ENCODE assay signal across 20 cellular contexts in the genomic region with DNA sequence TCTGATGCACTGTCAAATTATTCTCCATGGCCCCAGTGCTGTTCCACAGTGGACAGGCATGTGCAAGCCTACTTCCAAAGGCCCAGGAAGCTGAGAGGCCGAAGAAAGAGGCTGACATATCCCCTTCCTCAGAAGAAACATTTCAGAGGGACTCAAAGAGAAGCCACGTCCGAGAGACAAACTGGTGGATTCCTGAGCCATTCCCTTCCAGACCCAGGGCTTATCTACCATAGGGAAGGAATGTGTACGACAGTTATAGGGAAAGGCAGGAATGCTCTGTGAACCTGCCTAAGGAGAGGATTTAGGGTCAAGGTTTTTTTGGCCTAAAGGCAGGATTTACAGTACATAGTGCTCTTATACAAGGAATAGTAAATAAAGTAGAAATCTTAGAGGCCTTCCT. TPM values are rescaled to one million over a fixed set of nuclear protein-coding genes. Genes with fewer than 3 reads are reported as not detected.
DNase-seq lines count a peak whose midpoint lies in the region; ATAC-seq, FAIRE-seq and TF ChIP-seq lines count a peak whose summit lies in the region.
"Had no signal": no experiment of that assay in that cellular context is flagged by ENCODE, and none has a peak within 500 bp of the region (broad histone marks: within the 10 kb centered on the region; RNA-seq: fewer than 3 reads in every experiment).

No MANE protein-coding gene starts in this region.

- H3K4me3 Mint-ChIP-seq in H9: no peak overlapping the region
- no peak overlapping the region for H3K4me3 Mint-ChIP-seq in nephron progenitor cell
- H3K4me3 Mint-ChIP-seq: CD4-positive, CD25-positive, alpha-beta regulatory T cell; CD8-positive, alpha-beta memory T cell had no signal

- H2BK120ac ChIP-seq in H9 (ENCODE audit: low read depth, low read length, poor library complexity, severe bottlenecking) (no peak overlapping the region), H1 (replicated peaks; ENCODE audit: low read depth, low read length) (no peak overlapping the region)

- POLR2A ChIA-PET in A549 (lab: Yijun Ruan, JAX): no interaction called here
- POLR2A ChIA-PET in H1 (lab: Charles Lee; ENCODE audit: partially characterized antibody): interaction anchor here (1.3 to 1.7 kb wide), 2 partner anchors 47 to 48 kb away, joined by 4 to 6 read pairs; a partner anchor contains a TSS

- ATAC-seq in A549 (no peak), HG02571 (IDR thresholded peaks at IDR 0.05; ENCODE audit: unreplicated experiment) (no peak), HG03342 (IDR thresholded peaks at IDR 0.05; ENCODE audit: unreplicated experiment) (no peak)

- no peak overlapping the region for H2AFZ ChIP-seq in H9 (ENCODE audit: low read length)
- no peak overlapping the region for H2AFZ ChIP-seq in H1 (ENCODE audit: low read length)
- H2AFZ ChIP-seq: GM23248 had no signal

- H3K56ac ChIP-seq in H9 (ENCODE audit: insufficient read length, low read depth, low read length): no peak overlapping the region
- H3K56ac ChIP-seq in H1 (replicated peaks; ENCODE audit: insufficient read length, low read depth, low read length): no peak overlapping the region

- H3K4me1 Mint-ChIP-seq in H9 (peaks cover 28 to 38% of the 10 kb centered on the region in 2 experiments), nephron progenitor cell (peaks cover 31% of the 10 kb centered on the region)
- H3K4me1 Mint-ChIP-seq: CD4-positive, CD25-positive, alpha-beta regulatory T cell; CD8-positive, alpha-beta memory T cell had no signal

- H3K27ac ChIP-seq in A549 (peak overlapping the region; percentile 77 to 79), H9 (ENCODE audit: insufficient read length, low read depth, low read length) (no peak overlapping the region), H1 (ENCODE audit: low read depth, low read length) (no peak overlapping the region)
- H3K27ac ChIP-seq: GM23248 had no signal

- peaks cover 18% of the 10 kb centered on the region for H3K27me3 Mint-ChIP-seq in H9 (ENCODE audit: low read depth)
- H3K27me3 Mint-ChIP-seq in nephron progenitor cell (ENCODE audit: low read depth, poor library complexity): peaks cover 9% of the 10 kb centered on the region

- H3K79me1 ChIP-seq in H9 (ENCODE audit: insufficient read depth, low read depth, low read length, poor library complexity, severe bottlenecking): no peaks in the 10 kb centered on the region
- H3K79me1 ChIP-seq in H1 (ENCODE audit: low read depth, low read length): no peaks in the 10 kb centered on the region

- no peak overlapping the region for H3T11ph ChIP-seq in H9 (ENCODE audit: low read length)

- CTCF ChIA-PET in A549 (lab: Yijun Ruan, JAX): interaction anchor here (0.9 to 9.8 kb wide), 12 partner anchors 11 to 452 kb away, joined by 3 to 207 read pairs (median 32); no protein-coding TSS in a partner anchor
- CTCF ChIA-PET in H1 (lab: Charles Lee; ENCODE audit: partially characterized antibody): interaction anchor here (0.6 to 9.6 kb wide), 17 partner anchors 11 to 371 kb away, joined by 3 to 92 read pairs (median 4); no protein-coding TSS in a partner anchor

- no peak overlapping the region for H2AK5ac ChIP-seq in H9 (ENCODE audit: insufficient read length, low read length)
- no peak overlapping the region for H2AK5ac ChIP-seq in H1 (ENCODE audit: low read depth, low read length)

- TF ChIP-seq EP300 in A549 (IDR thresholded peaks at IDR 0.05) (no peak), H1 (IDR thresholded peaks at IDR 0.05; ENCODE audit: borderline replicate concordance in 1 of 2, low read depth in 2 of 2, low read length in 2 of 2) (no peak)

- H3K4ac ChIP-seq in H9 (ENCODE audit: low read depth, low read length) (no peak overlapping the region), H1 (replicated peaks; ENCODE audit: insufficient read length, low read depth, low read length) (no peak overlapping the region)

- no peak overlapping the region for H3K9ac ChIP-seq in H9 (ENCODE audit: extremely low read depth, insufficient read length, low read length)
- no peak overlapping the region for H3K9ac ChIP-seq in H1 (replicated peaks in 1 of 4; ENCODE audit: extremely low read depth in 1 of 4, low read depth in 3 of 4, low read length in 3 of 4)
- H3K9ac ChIP-seq: GM23248 had no signal

- no peaks in the 10 kb centered on the region for H3K36me3 ChIP-seq in H1 (ENCODE audit: control insufficient read depth in 2 of 4, insufficient read depth in 4 of 4, low read length in 3 of 4)
- H3K36me3 ChIP-seq: BE2C had no signal

- TF ChIP-seq RAD21 in A549 (conservative IDR thresholded peaks at IDR 0.05 in 1 of 2, IDR thresholded peaks at IDR 0.05 in 1 of 2) (no peak), H1 (IDR thresholded peaks at IDR 0.05 in 1 of 2, conservative IDR thresholded peaks at IDR 0.05 in 1 of 2; ENCODE audit: low read depth in 2 of 2, low read length in 2 of 2) (no peak)

- peaks cover 24% of the 10 kb centered on the region for H3K4me1 ChIP-seq in A549
- H3K4me1 ChIP-seq in H9 (ENCODE audit: insufficient read depth, low read length): peaks cover 4% of the 10 kb centered on the region; the same call in 1 of the 2 replicates
- peaks cover 8 to 17% (median 13%) of the 10 kb centered on the region in 4 experiments for H3K4me1 ChIP-seq in H1 (replicated peaks in 1 of 4; ENCODE audit: control insufficient read depth in 3 of 4, insufficient read depth in 4 of 4, low read length in 3 of 4)

- H3K27ac Mint-ChIP-seq in H9 (no peak overlapping the region; a peak in 1 of 7 replicates), nephron progenitor cell (peak overlapping the region; percentile 26)
- H3K27ac Mint-ChIP-seq: CD4-positive, CD25-positive, alpha-beta regulatory T cell; CD8-positive, alpha-beta memory T cell had no signal

- H3K4me2 ChIP-seq in A549 (no peak overlapping the region), H9 (ENCODE audit: insufficient read depth, insufficient read length, low read length) (no peak overlapping the region), H1 (ENCODE audit: insufficient read depth in 1 of 2, low read depth in 2 of 2, low read length in 2 of 2) (no peak overlapping the region)

- H2BK12ac ChIP-seq in H9 (ENCODE audit: insufficient read length, low read depth, low read length) (no peak overlapping the region), H1 (ENCODE audit: low read depth, low read length) (no peak overlapping the region)

- no peak for FAIRE-seq in A549 (lab: Jason Lieb, UNC)
- FAIRE-seq in H1 (lab: Jason Lieb, UNC): no peak
- FAIRE-seq: GM12892, GM18507 had no signal

- H3K79me2 ChIP-seq in H9 (ENCODE audit: insufficient read depth, low read length): no peaks in the 10 kb centered on the region
- no peaks in the 10 kb centered on the region for H3K79me2 ChIP-seq in H1 (ENCODE audit: control insufficient read depth in 1 of 2, insufficient read depth in 2 of 2, low read length in 2 of 2)

- H3K9me3 Mint-ChIP-seq in H9 (no peaks in the 10 kb centered on the region), nephron progenitor cell (no peaks in the 10 kb centered on the region)
- H3K9me3 Mint-ChIP-seq: CD4-positive, CD25-positive, alpha-beta regulatory T cell; CD8-positive, alpha-beta memory T cell had no signal

- no peak for TF ChIP-seq CTCF in A549 (IDR thresholded peaks at IDR 0.05)
- no peak for TF ChIP-seq CTCF in H9 (conservative IDR thresholded peaks at IDR 0.05)
- TF ChIP-seq CTCF in H1 (IDR thresholded peaks at IDR 0.05; ENCODE audit: control extremely low read depth in 1 of 3, insufficient read depth in 1 of 3, low read depth in 1 of 3, low read length in 3 of 3): no peak
- TF ChIP-seq CTCF in nephron progenitor cell (IDR thresholded peaks at IDR 0.05): no peak

- no peaks in the 10 kb centered on the region; the same call in 1 of the 2 replicates for H3K27me3 ChIP-seq in H9 (ENCODE audit: insufficient read depth, low read length)
- H3K27me3 ChIP-seq in H1 (replicated peaks in 1 of 4; ENCODE audit: control insufficient read depth in 3 of 4, extremely low read depth in 1 of 4, insufficient read depth in 3 of 4, low read length in 3 of 4): no peaks in the 10 kb centered on the region
- H3K27me3 ChIP-seq: BE2C had no signal

- no peak overlapping the region for H2BK15ac ChIP-seq in H9 (ENCODE audit: low read depth, low read length)
- H2BK15ac ChIP-seq in H1 (ENCODE audit: low read length): no peak overlapping the region

- H3K23me2 ChIP-seq in H9 (ENCODE audit: insufficient read length, low read depth, low read length, poor library complexity, severe bottlenecking): no peaks in the 10 kb centered on the region
- H3K23me2 ChIP-seq in H1 (ENCODE audit: low read depth, low read length): no peaks in the 10 kb centered on the region

- no peak overlapping the region for H4K91ac ChIP-seq in H9 (ENCODE audit: insufficient read length, low read depth, low read length)
- no peak overlapping the region for H4K91ac ChIP-seq in H1 (replicated peaks; ENCODE audit: insufficient read length, low read length)

- H3K14ac ChIP-seq in H9 (ENCODE audit: insufficient read depth, low read length): 0 out of 2 replicates have a peak overlapping the region, but pooled peaks have one; percentile 49
- no peak overlapping the region for H3K14ac ChIP-seq in H1 (ENCODE audit: insufficient read length)

- H2BK20ac ChIP-seq in H9 (ENCODE audit: low read depth, low read length, poor library complexity, severe bottlenecking): no peak overlapping the region
- H2BK20ac ChIP-seq in H1 (ENCODE audit: low read length): no peak overlapping the region

- H4K5ac ChIP-seq in H9 (ENCODE audit: insufficient read length, low read depth, low read length): no peak overlapping the region
- no peak overlapping the region for H4K5ac ChIP-seq in H1 (ENCODE audit: insufficient read length, low read depth, low read length)

- H4K20me1 ChIP-seq in H9 (ENCODE audit: control insufficient read depth, insufficient read depth, insufficient read length) (no peaks in the 10 kb centered on the region), H1 (replicated peaks in 1 of 2; ENCODE audit: control insufficient read depth in 1 of 2, insufficient read depth in 2 of 2, low read length in 2 of 2) (no peaks in the 10 kb centered on the region)

- H3K23ac ChIP-seq in H9 (ENCODE audit: insufficient read length, low read depth, low read length) (no peak overlapping the region), H1 (ENCODE audit: insufficient read length) (no peak overlapping the region)

- no peaks in the 10 kb centered on the region for H3K36me3 Mint-ChIP-seq in H9 (ENCODE audit: insufficient read depth in 1 of 3, low read depth in 3 of 3)
- no peaks in the 10 kb centered on the region for H3K36me3 Mint-ChIP-seq in nephron progenitor cell (ENCODE audit: low read depth)
- H3K36me3 Mint-ChIP-seq: CD4-positive, CD25-positive, alpha-beta regulatory T cell; CD8-positive, alpha-beta memory T cell had no signal

- DNase-seq in A549 (ENCODE audit: low read depth in 1 of 2, low spot score in 1 of 2) (no peak), H9 (no peak), H1 (ENCODE audit: low read depth in 1 of 2, low spot score in 2 of 2) (no peak), nephron progenitor cell (no peak), 8988T (no peak), Kasumi-1 (lab: John Stamatoyannopoulos, UW) (no peak)
- DNase-seq: ACHN; BE2C; CD4-positive, CD25-positive, alpha-beta regulatory T cell; CD8-positive, alpha-beta memory T cell; COR-L47; DMS 273 treated with DMSO at 0.1 percent for 48 hours; DMS53; GDM1; GM23248; H7 had no signal

- no peaks in the 10 kb centered on the region for H3K9me3 ChIP-seq in A549
- no peaks in the 10 kb centered on the region for H3K9me3 ChIP-seq in H9 (ENCODE audit: control insufficient read depth, low read depth, low read length)
- H3K9me3 ChIP-seq in H1 (ENCODE audit: insufficient read depth in 2 of 2, low read depth in 1 of 2, low read length in 1 of 2): no peaks in the 10 kb centered on the region
- H3K9me3 ChIP-seq: BE2C had no signal

- 91% methylated on average over 4 of the region's 4 CpGs for WGBS in A549 (ENCODE audit: missing lambda C conversion rate)
- no CpG with 5 or more reads among the region's 4 CpGs for WGBS in H9 (ENCODE audit: extremely low coverage, insufficient read length, low lambda C conversion rate)
- WGBS in H1 (ENCODE audit: extremely low coverage in 1 of 2, insufficient coverage in 1 of 2, insufficient read length in 1 of 2, insufficient replicate concordance in 2 of 2, low coverage in 1 of 2, low lambda C conversion rate in 2 of 2, missing lambda C conversion rate in 1 of 2), 2 experiments: 72% methylated on average over 4 of the region's 4 CpGs; no CpG with 5 or more reads in 1 of the 2 experiments

- TF ChIP-seq POLR2A in A549 (IDR thresholded peaks at IDR 0.05; ENCODE audit: low read length): no peak
- TF ChIP-seq POLR2A in H1 (IDR thresholded peaks at IDR 0.05; ENCODE audit: control extremely low read depth in 1 of 2, low read depth in 2 of 2, low read length in 2 of 2): no peak

- H4K8ac ChIP-seq in H9 (replicated peaks; ENCODE audit: insufficient read length, low read depth, low read length) (no peak overlapping the region), H1 (ENCODE audit: extremely low read depth, insufficient read depth, low read length) (no peak overlapping the region)

- no peak overlapping the region for H3K18ac ChIP-seq in H9 (ENCODE audit: insufficient read length, low read depth, low read length)
- H3K18ac ChIP-seq in H1 (ENCODE audit: extremely low read depth, low read length): no peak overlapping the region

- H3K4me3 ChIP-seq in A549 (no peak overlapping the region), H1 (ENCODE audit: extremely low read depth in 1 of 4, insufficient read depth in 2 of 4, low read depth in 3 of 4, low read length in 4 of 4) (no peak overlapping the region)
- H3K4me3 ChIP-seq: GM23248 had no signal

- H2BK5ac ChIP-seq in H9 (ENCODE audit: insufficient read length, low read length) (no peak overlapping the region), H1 (ENCODE audit: low read depth, low read length) (0 out of 2 replicates have a peak overlapping the region, but pooled peaks have one; percentile 17)

RNA-seq across cellular contexts. Expression of a gene that starts 46.9 kb away (rescaled TPM):
- 164 and 188 TPM in 2 replicates for polyA plus RNA-seq in A549 (2011; rRNA removed)
- 177 and 263 TPM in 2 replicates for polyA plus RNA-seq in A549 (2012; cell fraction: cytosol; rRNA removed)
- 271 and 323 TPM in 2 replicates for polyA plus RNA-seq in A549 (2012; cell fraction: nucleus; rRNA removed)
- polyA plus RNA-seq in A549 (2017; fragmentation: RNase III; extraction: RNeasy Plus Mini Kit Qiagen cat#74134 plus additional on column Dnase treatment): 145 to 171 TPM (median 164 TPM) in 3 replicates
- polyA minus RNA-seq in A549 (2011; rRNA and poly(A)+ RNA removed): 186 and 192 TPM in 2 replicates
- 25.4 and 27.4 TPM in 2 replicates for total RNA-seq in H9 (2021)
- total RNA-seq in H1 (2021; fragmentation: NEBNext Ultra II Directional; extraction: Animal tissue kit (Norgen Biotek cat#: 25700)): 22.8 TPM in 2 replicates
- 28.4 and 40.7 TPM in 2 replicates for polyA plus RNA-seq in H1 (2011; rRNA removed)
- polyA plus RNA-seq in H1 (2011; cell fraction: cytosol; rRNA removed): 18.1 TPM
- polyA plus RNA-seq in H1 (2011; cell fraction: nucleus; rRNA removed): 34.2 TPM
- polyA plus RNA-seq in H1 (2012, experiment 1 of 2): 15.8 to 27.1 TPM (median 20.7 TPM) in 4 replicates
- 22.0 TPM for polyA plus RNA-seq in H1 (2012, experiment 2 of 2)
- polyA plus RNA-seq in H1 (2013, experiment 1 of 2): 21.4 TPM
- 23.8 TPM for polyA plus RNA-seq in H1 (2013, experiment 2 of 2)
- 21.7 and 33.3 TPM in 2 replicates for polyA minus RNA-seq in H1 (2011; rRNA and poly(A)+ RNA removed)
- polyA minus RNA-seq in H1 (2011; cell fraction: cytosol; rRNA and poly(A)+ RNA removed): 17.2 TPM
- polyA minus RNA-seq in H1 (2011; cell fraction: nucleus; rRNA and poly(A)+ RNA removed): 27.5 TPM
- total RNA-seq: CD4-positive, CD25-positive, alpha-beta regulatory T cell had no signal
- polyA plus RNA-seq: CD4-positive, CD25-positive, alpha-beta regulatory T cell; CD8-positive, alpha-beta memory T cell had no signal

Comparison
In these comparisons a context has a peak if more than half of its experiments do, and no peak if none do; other contexts are left out.
1. H3K27ac ChIP-seq: peak in A549 (2 of 2); none in H9 (single experiment) and H1 (single experiment).